Comparison of ENCODE assay signal across 2 cellular contexts in the genomic region with DNA sequence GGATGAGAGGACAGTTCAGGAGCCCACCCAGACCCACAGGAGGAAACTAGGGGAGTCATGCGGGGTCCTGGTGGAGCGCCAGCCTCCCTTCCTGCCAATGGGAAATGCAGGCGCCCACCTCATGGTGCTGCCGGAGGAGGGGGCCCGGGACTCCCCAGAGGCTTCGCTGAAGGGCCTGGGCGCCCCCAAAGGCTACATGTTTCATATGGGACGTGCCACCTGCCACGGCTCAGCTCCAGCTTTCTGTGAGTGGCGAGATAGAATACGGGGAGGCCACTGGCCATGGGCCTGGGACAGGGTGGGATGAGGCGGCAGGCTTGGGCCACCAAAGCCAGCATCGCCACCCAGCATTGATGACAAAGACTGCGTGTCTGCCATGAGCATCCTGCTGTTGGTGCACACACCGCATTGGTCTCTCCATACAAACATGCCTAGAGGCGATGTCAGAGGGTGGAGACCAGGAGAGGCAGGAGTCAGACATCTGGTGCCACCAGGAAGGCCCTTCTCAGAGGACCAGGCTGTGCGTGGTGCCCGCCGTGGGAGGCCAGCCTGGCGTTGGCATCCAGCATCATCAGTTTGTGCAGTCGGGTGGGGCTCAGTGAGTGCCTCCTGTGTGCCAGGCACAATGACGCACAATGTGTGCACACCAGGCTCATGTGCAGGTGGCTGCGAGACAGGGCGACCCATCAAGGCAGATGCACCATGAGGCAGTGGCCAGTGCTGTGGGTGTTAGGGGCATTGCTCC.
TF ChIP-seq lines count a peak whose summit lies in the region.

No MANE protein-coding gene starts in this region.

TF ChIP-seq in IMR-90, 13 proteins besides CTCF, POLR2A, EP300 and RAD21:
- TF ChIP-seq RCOR1 (IDR thresholded peaks at IDR 0.05; ENCODE audit: insufficient replicate concordance, low read length) = no peak
- TF ChIP-seq CEBPB (IDR thresholded peaks at IDR 0.05; ENCODE audit: low read depth, low read length) = no peak
- TF ChIP-seq NFE2L2 (IDR thresholded peaks at IDR 0.05; ENCODE audit: low read depth, low read length) = no peak
- TF ChIP-seq CHD1 (IDR thresholded peaks at IDR 0.05; ENCODE audit: low read depth, low read length) = no peak
- no peak for TF ChIP-seq BHLHE40 (IDR thresholded peaks at IDR 0.05; ENCODE audit: low read depth, low read length)
- no peak for TF ChIP-seq RFX5 (IDR thresholded peaks at IDR 0.05; ENCODE audit: low read depth, low read length)
- no peak for TF ChIP-seq MXI1 (IDR thresholded peaks at IDR 0.05; ENCODE audit: borderline replicate concordance, low read depth, low read length)
- TF ChIP-seq, protein P1, sequence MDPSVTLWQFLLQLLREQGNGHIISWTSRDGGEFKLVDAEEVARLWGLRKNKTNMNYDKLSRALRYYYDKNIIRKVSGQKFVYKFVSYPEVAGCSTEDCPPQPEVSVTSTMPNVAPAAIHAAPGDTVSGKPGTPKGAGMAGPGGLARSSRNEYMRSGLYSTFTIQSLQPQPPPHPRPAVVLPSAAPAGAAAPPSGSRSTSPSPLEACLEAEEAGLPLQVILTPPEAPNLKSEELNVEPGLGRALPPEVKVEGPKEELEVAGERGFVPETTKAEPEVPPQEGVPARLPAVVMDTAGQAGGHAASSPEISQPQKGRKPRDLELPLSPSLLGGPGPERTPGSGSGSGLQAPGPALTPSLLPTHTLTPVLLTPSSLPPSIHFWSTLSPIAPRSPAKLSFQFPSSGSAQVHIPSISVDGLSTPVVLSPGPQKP (IDR thresholded peaks at IDR 0.05; ENCODE audit: borderline replicate concordance, low read depth, low read length) = no peak
- no peak for TF ChIP-seq FOS (IDR thresholded peaks at IDR 0.05; ENCODE audit: low read depth, low read length)
- TF ChIP-seq, protein P2, sequence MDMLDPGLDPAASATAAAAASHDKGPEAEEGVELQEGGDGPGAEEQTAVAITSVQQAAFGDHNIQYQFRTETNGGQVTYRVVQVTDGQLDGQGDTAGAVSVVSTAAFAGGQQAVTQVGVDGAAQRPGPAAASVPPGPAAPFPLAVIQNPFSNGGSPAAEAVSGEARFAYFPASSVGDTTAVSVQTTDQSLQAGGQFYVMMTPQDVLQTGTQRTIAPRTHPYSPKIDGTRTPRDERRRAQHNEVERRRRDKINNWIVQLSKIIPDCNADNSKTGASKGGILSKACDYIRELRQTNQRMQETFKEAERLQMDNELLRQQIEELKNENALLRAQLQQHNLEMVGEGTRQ (IDR thresholded peaks at IDR 0.05; ENCODE audit: low read depth, low read length) = no peak
- TF ChIP-seq SMC3 (IDR thresholded peaks at IDR 0.05; ENCODE audit: low read depth, low read length) = no peak
- no peak for TF ChIP-seq MAZ (IDR thresholded peaks at IDR 0.05; ENCODE audit: borderline replicate concordance, low read depth, low read length)
- TF ChIP-seq MAFK (IDR thresholded peaks at IDR 0.05; ENCODE audit: low read depth, low read length) = no peak

TF ChIP-seq in H1, 55 proteins besides CTCF, POLR2A, EP300 and RAD21:
- no peak for TF ChIP-seq CHD2 (IDR thresholded peaks at IDR 0.05; ENCODE audit: low read length)
- TF ChIP-seq FOSL1 (IDR thresholded peaks at IDR 0.05; ENCODE audit: insufficient read depth, low read depth, low read length) = no peak
- no peak for TF ChIP-seq NRF1 (IDR thresholded peaks at IDR 0.05; ENCODE audit: low read depth, low read length)
- TF ChIP-seq TCF12 (IDR thresholded peaks at IDR 0.05; ENCODE audit: low read depth, low read length) = no peak
- no peak for TF ChIP-seq GABPA (IDR thresholded peaks at IDR 0.05; ENCODE audit: borderline replicate concordance, insufficient read depth, low read length)
- TF ChIP-seq JUND (IDR thresholded peaks at IDR 0.05; ENCODE audit: low read length) = no peak
- TF ChIP-seq JUN (IDR thresholded peaks at IDR 0.05; ENCODE audit: low read depth, low read length) = no peak
- no peak for TF ChIP-seq EGR1 (IDR thresholded peaks at IDR 0.05; ENCODE audit: borderline replicate concordance, low read depth, low read length)
- no peak for TF ChIP-seq MAFK (IDR thresholded peaks at IDR 0.05; ENCODE audit: low read depth, low read length)
- TF ChIP-seq BRCA1 (IDR thresholded peaks at IDR 0.05; ENCODE audit: low read depth, low read length) = no peak
- no peak for TF ChIP-seq ASH2L (IDR thresholded peaks at IDR 0.05; ENCODE audit: low read length)
- TF ChIP-seq CHD7 (IDR thresholded peaks at IDR 0.05; ENCODE audit: insufficient replicate concordance, low read length) = no peak
- no peak for TF ChIP-seq HDAC2 (IDR thresholded peaks at IDR 0.05; ENCODE audit: borderline replicate concordance in 1 of 2, low read depth in 2 of 2, low read length in 2 of 2)
